Comparison of ENCODE assay signal across 21 cellular contexts in the genomic region with DNA sequence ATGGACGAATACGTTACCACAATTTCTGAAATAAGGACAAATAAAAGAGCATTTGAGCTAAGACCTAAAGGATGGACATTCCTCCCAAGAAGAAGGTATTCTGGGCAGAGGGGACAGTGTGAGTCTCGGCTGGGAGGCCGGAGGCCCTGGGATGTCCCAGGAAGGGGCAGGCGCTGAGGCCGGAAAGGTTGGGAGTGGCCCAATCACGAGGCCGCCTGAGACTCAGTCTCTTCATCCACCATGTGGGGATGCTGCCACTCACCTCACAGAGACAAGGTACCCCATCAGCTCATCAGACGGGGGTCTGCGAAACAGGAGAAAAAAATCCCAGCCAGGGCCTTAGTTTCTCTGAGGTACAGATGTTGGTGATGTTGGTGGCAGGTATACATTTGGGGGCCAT. TPM values are rescaled to one million over a fixed set of nuclear protein-coding genes. Genes with fewer than 3 reads are reported as not detected.
"Had no signal": no experiment of that assay in that cellular context is flagged by ENCODE, and none has a peak within 500 bp of the region (broad histone marks: within the 10 kb centered on the region; RNA-seq: fewer than 3 reads in every experiment).

No MANE protein-coding gene starts in this region.

- H3K4me3 Mint-ChIP-seq: nephron; stimulated activated naive CD8-positive, alpha-beta T cell treated with anti-CD3 and anti-CD28 coated beads, Interleukin-15, Interleukin-2, amounts not matched to agents 100 ng/mL and 50 ng/mL, for 24 hours had no signal

- H3K27me3 ChIP-seq: neutrophil, right atrium auricular region, sigmoid colon, testis, tibial nerve, upper lobe of right lung, vagina had no signal

- H3K27me3 Mint-ChIP-seq: stimulated activated naive CD8-positive, alpha-beta T cell treated with anti-CD3 and anti-CD28 coated beads, Interleukin-15, Interleukin-2, amounts not matched to agents 100 ng/mL and 50 ng/mL, for 24 hours had no signal

- H3K4me3 ChIP-seq: heart left ventricle, right atrium auricular region, sigmoid colon, skin epidermis, testis, tibial nerve, upper lobe of right lung had no signal

- H3K9me3 ChIP-seq: heart left ventricle, neutrophil, right atrium auricular region, sigmoid colon, testis, tibial nerve, upper lobe of right lung, vagina had no signal

- H3K27ac ChIP-seq: right atrium auricular region, skin epidermis, testis, upper lobe of right lung, vagina had no signal

- H3K4me1 ChIP-seq: vagina had no signal

- FAIRE-seq: endometrium, frontal cortex had no signal

- H3K9me3 Mint-ChIP-seq: nephron; stimulated activated naive CD8-positive, alpha-beta T cell treated with anti-CD3 and anti-CD28 coated beads, Interleukin-15, Interleukin-2, amounts not matched to agents 100 ng/mL and 50 ng/mL, for 24 hours had no signal

- H3K36me3 ChIP-seq: heart left ventricle, neutrophil, right atrium auricular region, sigmoid colon, tibial nerve, upper lobe of right lung, vagina had no signal

RNA-seq across cellular contexts. Expression of gene LAPTM5, which starts 24.3 kb away (rescaled TPM):
- total RNA-seq: osteocyte had no signal

RNA-seq across cellular contexts. Expression of gene MATN1, which starts 58.5 kb away (rescaled TPM):
- total RNA-seq: esophagus mucosa, fibroblast of lung, glomerular endothelial cell, lower leg skin, mammary epithelial cell, pulmonary artery endothelial cell, right atrium auricular region, subcutaneous adipose tissue, tibial nerve, upper lobe of right lung had no signal
- polyA plus RNA-seq: fibroblast of lung, heart left ventricle had no signal
